8 cellular contexts compared by ENCODE assay signal in the genomic region with DNA sequence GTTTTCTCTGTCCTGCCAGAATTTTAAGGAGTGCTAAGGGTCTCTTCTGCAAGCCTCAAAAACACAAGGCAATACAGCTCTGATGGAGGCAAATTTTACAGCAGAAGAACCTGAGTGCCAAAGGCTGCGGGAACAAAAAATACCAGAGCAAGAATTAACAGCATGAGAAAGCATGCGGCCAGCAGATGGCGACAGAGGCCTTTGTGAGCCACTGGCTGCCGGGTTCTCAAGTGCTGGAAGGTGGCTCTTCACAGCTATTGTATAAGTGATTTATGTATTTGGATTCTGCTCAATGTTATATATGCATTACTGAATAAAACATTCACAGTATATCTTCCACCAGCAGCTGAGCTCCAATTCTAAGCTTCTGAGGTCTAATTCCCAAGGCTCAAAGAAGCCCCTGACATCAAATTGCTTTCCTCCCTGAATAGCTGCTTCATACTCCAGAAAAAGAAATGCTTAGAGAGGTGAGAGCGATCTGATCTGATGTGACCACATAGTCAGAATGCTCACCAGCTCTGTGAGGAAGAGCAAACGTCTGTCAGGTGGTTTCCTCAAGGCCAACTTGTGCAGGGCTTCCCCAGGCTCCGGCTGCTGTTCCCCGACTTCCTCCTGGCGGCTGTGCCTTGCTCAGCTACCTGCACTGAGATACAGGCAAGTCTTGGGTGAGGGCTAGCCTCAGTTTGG. TPM values are rescaled to one million over a fixed set of nuclear protein-coding genes. Genes with fewer than 3 reads are reported as not detected.
DNase-seq lines count a peak whose midpoint lies in the region; ATAC-seq and TF ChIP-seq lines count a peak whose summit lies in the region.

No MANE protein-coding gene starts in this region.

- no peak overlapping the region for H2AFZ ChIP-seq in mammary epithelial cell (ENCODE audit: low read depth, low read length)

- CTCF ChIA-PET in WTC11 (lab: Charles Lee): interaction anchor here (0.6 to 2.7 kb wide), 58 partner anchors 8 to 748 kb away, joined by 3 to 54 read pairs (median 5); a partner anchor contains a TSS
- CTCF ChIA-PET in mammary epithelial cell (lab: Charles Lee; ENCODE audit: low non-redundant PET): interaction anchor here (0.6 to 1.5 kb wide), 6 partner anchors 62 to 590 kb away, joined by 3 to 9 read pairs (median 4); no protein-coding TSS in a partner anchor

- dilution Hi-C loops in mammary epithelial cell (cut with HindIII; ENCODE audit: low sequenced_read_pairs): no loop called here

- H3K9me3 Mint-ChIP-seq in WTC11: no peaks in the 10 kb centered on the region

- H3K27me3 Mint-ChIP-seq in WTC11 (ENCODE audit: low read depth): peaks cover 2% of the 10 kb centered on the region; the same call in 1 of the 2 replicates

- H3K4me1 Mint-ChIP-seq in WTC11: peaks cover 17% of the 10 kb centered on the region

- H3K4me1 ChIP-seq in mammary epithelial cell (ENCODE audit: insufficient read depth, low read length): no peaks in the 10 kb centered on the region

- peak; percentile 55 for ATAC-seq in WTC11
- no peak for ATAC-seq in GM19395 (IDR thresholded peaks at IDR 0.05; ENCODE audit: unreplicated experiment)

- H3K79me2 ChIP-seq in mammary epithelial cell (ENCODE audit: insufficient read depth, low read length): peaks cover 3% of the 10 kb centered on the region

- DNase-seq in D341Med (ENCODE audit: low spot score) (peak; percentile 90), HFF-Myc (ENCODE audit: extremely low read depth, low read depth) (peak; percentile 58), NCI-H226 (peak; percentile 36), WTC11 (ENCODE audit: low spot score) (peak; percentile 86), mammary epithelial cell (peak; percentile 55), kidney epithelial cell (ENCODE audit: low read depth) (no peak)
- DNase-seq in stimulated activated CD4-positive, alpha-beta T cell treated with anti-CD3 and anti-CD28 coated beads, Interleukin-1b, Interleukin-23, amount 100 ng/mL, for 4 hours (ENCODE audit: low read depth in 2 of 2): peak; percentile 82

- H3K9me3 ChIP-seq in mammary epithelial cell (replicated peaks; ENCODE audit: insufficient read depth, low read length): no peaks in the 10 kb centered on the region

- POLR2A ChIA-PET in WTC11 (lab: Charles Lee): interaction anchor here (0.8 to 1.4 kb wide), 2 partner anchors 12 to 53 kb away, joined by 4 to 7 read pairs; no protein-coding TSS in a partner anchor

- WGBS in mammary epithelial cell (ENCODE audit: low coverage, missing lambda C conversion rate): 46% methylated on average over 9 of the region's 9 CpGs

- intact Hi-C loops in mammary epithelial cell (cut with micrococcal nuclease): loop anchor here (1.0 to 5.0 kb wide), 9 partner anchors 71 to 914 kb away; a partner anchor contains a TSS

- TF ChIP-seq CTCF in HFF-Myc (IDR thresholded peaks at IDR 0.05; ENCODE audit: low read depth, low read length, missing control alignments) (peak; percentile 84), WTC11 (IDR thresholded peaks at IDR 0.05) (peak; percentile 76), mammary epithelial cell (conservative IDR thresholded peaks at IDR 0.05 in 1 of 2, IDR thresholded peaks at IDR 0.05 in 1 of 2; ENCODE audit: extremely low read depth in 1 of 2, insufficient read depth in 1 of 2, low read depth in 1 of 2, low read length in 2 of 2) (peak; percentile 91), kidney epithelial cell (IDR thresholded peaks at IDR 0.05; ENCODE audit: insufficient read depth, low read length, poor library complexity, severe bottlenecking) (peak; percentile 88)

- in situ Hi-C loops in mammary epithelial cell (cut with MboI; ENCODE audit: low sequenced_read_pairs in 2 of 2): no loop called here

- H3K4me3 ChIP-seq in HFF-Myc (replicated peaks; ENCODE audit: low read depth, low read length) (no peak overlapping the region), mammary epithelial cell (replicated peaks in 1 of 3; ENCODE audit: insufficient read depth in 1 of 3, low read depth in 2 of 3, low read length in 3 of 3) (no peak overlapping the region), kidney epithelial cell (ENCODE audit: low read depth, low read length) (no peak overlapping the region)

- H3K27me3 ChIP-seq in mammary epithelial cell (ENCODE audit: insufficient read depth, low read length) (no peaks in the 10 kb centered on the region), kidney epithelial cell (ENCODE audit: control insufficient read depth, insufficient read depth, low read length) (no peaks in the 10 kb centered on the region)

- peaks cover 2% of the 10 kb centered on the region for H4K20me1 ChIP-seq in mammary epithelial cell (ENCODE audit: insufficient read depth, low read length)

- no peak overlapping the region for H3K9ac ChIP-seq in mammary epithelial cell (ENCODE audit: insufficient read depth, low read length)

- H3K36me3 Mint-ChIP-seq in WTC11: no peaks in the 10 kb centered on the region

- H3K4me3 Mint-ChIP-seq in WTC11: no peak overlapping the region

- H3K36me3 ChIP-seq in mammary epithelial cell (ENCODE audit: insufficient read depth, low read length) (no peaks in the 10 kb centered on the region), kidney epithelial cell (ENCODE audit: control insufficient read depth, insufficient read depth, low read length) (peaks cover 1% of the 10 kb centered on the region)

- H3K27ac Mint-ChIP-seq in WTC11: peak overlapping the region; percentile 93

- BruUV-seq in mammary epithelial cell (replicated peaks; lab: Mats Ljungman, UMichigan): no TSS peak

- no peak overlapping the region for H3K4me2 ChIP-seq in mammary epithelial cell (ENCODE audit: insufficient read depth, low read depth, low read length)

- H3K27ac ChIP-seq in mammary epithelial cell (ENCODE audit: insufficient read depth, low read depth, low read length): no peak overlapping the region

TF ChIP-seq in WTC11, 78 proteins besides CTCF, POLR2A, EP300 and RAD21:
- TF ChIP-seq MXD4 (CRISPR knock-in tag; IDR thresholded peaks at IDR 0.05; ENCODE audit: borderline replicate concordance) (no peak), GABPB1 (CRISPR knock-in tag; IDR thresholded peaks at IDR 0.05) (0 out of 2 replicates have a peak, but pooled peaks have one; percentile 11)

RNA-seq across cellular contexts. Expression of a gene that starts 58.6 kb away (rescaled TPM):
- total RNA-seq in WTC11 (2021) (0.15 to 0.48 TPM (median 0.48 TPM) in 3 replicates), mammary epithelial cell (under 1 TPM in 1 of 2 donors, not detected in 1; 0.67 TPM), kidney epithelial cell (0.96 and 2.1 TPM in 2 replicates)
- polyA plus RNA-seq in mammary epithelial cell: 0.03 TPM
- polyA minus RNA-seq in mammary epithelial cell: not detected
